ENCODE assay signal across 8 cellular contexts in genomic region chr18:7116001-7116831, GRCh38. TPM values are rescaled to one million over a fixed set of nuclear protein-coding genes. Genes with fewer than 3 reads are reported as not detected.
DNase-seq lines count a peak whose midpoint lies in the region; ATAC-seq and TF ChIP-seq lines count a peak whose summit lies in the region.
"Had no signal": no experiment of that assay in that cellular context is flagged by ENCODE, and none has a peak within 500 bp of the region (broad histone marks: within the 10 kb centered on the region; RNA-seq: fewer than 3 reads in every experiment).

No MANE protein-coding gene starts in this region.

- CTCF ChIA-PET in HEK293T (lab: Yijun Ruan, JAX) (no interaction called here), SK-N-SH (lab: Yijun Ruan, JAX) (interaction anchor here (0.7 to 1.0 kb wide), 3 partner anchors 11 to 61 kb away, joined by 3 read pairs; no protein-coding TSS in a partner anchor)

- H3K36me3 ChIP-seq in SK-N-SH (replicated peaks in 1 of 2; ENCODE audit: control insufficient read depth in 1 of 2, insufficient read depth in 2 of 2, low read length in 1 of 2) (no peaks in the 10 kb centered on the region), smooth muscle cell (ENCODE audit: low read depth) (no peaks in the 10 kb centered on the region)
- H3K36me3 ChIP-seq: neutrophil had no signal

- H3K4me2 ChIP-seq in SK-N-SH: peak overlapping the region; percentile 54
- H3K4me2 ChIP-seq in smooth muscle cell: peak overlapping the region; percentile 97

- H3K4me1 ChIP-seq in SK-N-SH (ENCODE audit: control insufficient read depth in 1 of 2, insufficient read depth in 2 of 2, low read depth in 1 of 2, low read length in 1 of 2) (peaks cover 0 to 10% of the 10 kb centered on the region in 2 experiments; a peak in 1 of 4 replicates), smooth muscle cell (ENCODE audit: low read depth) (peaks cover 7% of the 10 kb centered on the region)

- H2AFZ ChIP-seq in SK-N-SH (ENCODE audit: low read depth) (no peak overlapping the region), smooth muscle cell (ENCODE audit: low read depth) (peak overlapping the region; percentile 73)

- peaks cover 15% of the 10 kb centered on the region for H3K27me3 ChIP-seq in SK-N-SH (ENCODE audit: insufficient read depth)
- H3K27me3 ChIP-seq in smooth muscle cell (ENCODE audit: low read depth): peaks cover 3% of the 10 kb centered on the region

- H3K4me3 ChIP-seq in SK-N-SH (ENCODE audit: low read depth in 2 of 2, low read length in 1 of 2) (peak overlapping the region in 1 of 2 experiments; percentile 49; a peak in 2 of 4 replicates), iPS-18c (ENCODE audit: insufficient read depth, low read depth, low read length) (peak overlapping the region; percentile 77), smooth muscle cell (peak overlapping the region; percentile 66)

- POLR2A ChIA-PET in HEK293T (lab: Yijun Ruan, JAX): no interaction called here
- POLR2A ChIA-PET in SK-N-SH (lab: Yijun Ruan, JAX): no interaction called here

- DNase-seq in HEK293T (ENCODE audit: extremely low spot score) (peak; percentile 15), SK-N-SH (peak; percentile 45), smooth muscle cell (lab: John Stamatoyannopoulos, UW; ENCODE audit: unreplicated experiment) (no peak), GM19238 (ENCODE audit: insufficient read length, low spot score) (no peak)

- no peak for TF ChIP-seq CTCF in SK-N-SH (IDR thresholded peaks at IDR 0.05)
- no peak for TF ChIP-seq CTCF in smooth muscle cell (IDR thresholded peaks at IDR 0.05; ENCODE audit: borderline replicate concordance, insufficient read depth, poor library complexity, severe bottlenecking)

- WGBS in SK-N-SH (ENCODE audit: low lambda C conversion rate): 10% methylated on average over 24 of the region's 25 CpGs
- 14% methylated on average over 25 of the region's 25 CpGs for WGBS in smooth muscle cell (ENCODE audit: low lambda C conversion rate)

- H4K20me1 ChIP-seq in SK-N-SH (ENCODE audit: insufficient read depth): no peaks in the 10 kb centered on the region
- no peaks in the 10 kb centered on the region for H4K20me1 ChIP-seq in smooth muscle cell (ENCODE audit: low read depth)

- H3F3A ChIP-seq in SK-N-SH (replicated peaks; ENCODE audit: insufficient read depth): no peaks in the 10 kb centered on the region
- H3F3A ChIP-seq in smooth muscle cell (ENCODE audit: low read depth): peaks cover 12% of the 10 kb centered on the region

- H3K79me2 ChIP-seq in SK-N-SH (ENCODE audit: insufficient read depth): no peaks in the 10 kb centered on the region
- H3K79me2 ChIP-seq in smooth muscle cell (ENCODE audit: low read depth): no peaks in the 10 kb centered on the region

- H3K27ac ChIP-seq in SK-N-SH (ENCODE audit: low read depth in 2 of 2, low read length in 1 of 2) (no peak overlapping the region), smooth muscle cell (ENCODE audit: low read depth) (no peak overlapping the region)
- H3K27ac ChIP-seq: neutrophil had no signal

- TF ChIP-seq RAD21 in SK-N-SH (IDR thresholded peaks at IDR 0.05; ENCODE audit: low read length): no peak

- H3K9me3 ChIP-seq in SK-N-SH: no peaks in the 10 kb centered on the region
- H3K9me3 ChIP-seq in iPS-18c (ENCODE audit: control insufficient read depth, insufficient read depth, low read length): no peaks in the 10 kb centered on the region
- no peaks in the 10 kb centered on the region for H3K9me3 ChIP-seq in smooth muscle cell (replicated peaks; ENCODE audit: low read depth)
- H3K9me3 ChIP-seq: neutrophil had no signal

- H3K9ac ChIP-seq in SK-N-SH (no peak overlapping the region), smooth muscle cell (ENCODE audit: low read depth) (no peak overlapping the region)

- H3K9me2 ChIP-seq in SK-N-SH: no peaks in the 10 kb centered on the region

- ATAC-seq in GM18867 (IDR thresholded peaks at IDR 0.05; ENCODE audit: unreplicated experiment) (no peak), HG02759 (IDR thresholded peaks at IDR 0.05; ENCODE audit: unreplicated experiment) (no peak)

- no peak for TF ChIP-seq EP300 in SK-N-SH (IDR thresholded peaks at IDR 0.05; ENCODE audit: borderline replicate concordance in 1 of 2, low read depth in 1 of 2, low read length in 1 of 2)

TF ChIP-seq in HEK293T, 16 proteins besides CTCF, POLR2A, EP300 and RAD21:
- peak; percentile 57; the same call in 1 of the 2 replicates for TF ChIP-seq L3MBTL2 (conservative IDR thresholded peaks at IDR 0.05)
- TF ChIP-seq HDGF (IDR thresholded peaks at IDR 0.05; ENCODE audit: borderline replicate concordance): no peak
- no peak for TF ChIP-seq SP1 (IDR thresholded peaks at IDR 0.05)
- no peak for TF ChIP-seq PKNOX1 (IDR thresholded peaks at IDR 0.05)
- no peak for TF ChIP-seq TARDBP (IDR thresholded peaks at IDR 0.05)
TF ChIP-seq in HEK293T: peak in this region for 1.

TF ChIP-seq in SK-N-SH, 30 proteins besides CTCF, POLR2A, EP300 and RAD21:
- no peak for TF ChIP-seq GATA2 (CRISPR knock-in tag; IDR thresholded peaks at IDR 0.05)
- TF ChIP-seq USF1 (IDR thresholded peaks at IDR 0.05; ENCODE audit: borderline replicate concordance, low read depth): no peak
- no peak for TF ChIP-seq MAX (IDR thresholded peaks at IDR 0.05; ENCODE audit: low read depth)
- TF ChIP-seq MEF2A (IDR thresholded peaks at IDR 0.05; ENCODE audit: borderline replicate concordance, low read depth): no peak
- TF ChIP-seq USF2 (IDR thresholded peaks at IDR 0.05; ENCODE audit: borderline replicate concordance, low read depth, low read length): no peak
- no peak for TF ChIP-seq EZH2phosphoT487 (IDR thresholded peaks at IDR 0.05; ENCODE audit: borderline replicate concordance, low read depth)
- TF ChIP-seq TCF12 (IDR thresholded peaks at IDR 0.05): no peak
- TF ChIP-seq SIN3A (IDR thresholded peaks at IDR 0.05; ENCODE audit: borderline replicate concordance, low read depth, low read length): no peak

RNA-seq across cellular contexts. Expression of gene LAMA1, which starts 1.4 kb away (rescaled TPM):
- polyA plus RNA-seq in SK-N-SH (2012; rRNA removed) (0.07 and 0.11 TPM in 2 replicates), smooth muscle cell (6.7 and 8.5 TPM in 2 replicates)
- polyA plus RNA-seq in SK-N-SH (2012; cell fraction: cytosol; rRNA removed): 0.13 and 0.24 TPM in 2 replicates
- polyA plus RNA-seq in SK-N-SH (2012; cell fraction: nucleus; rRNA removed): 0.24 and 0.38 TPM in 2 replicates
- 9.7 and 12.5 TPM in 2 replicates for total RNA-seq in smooth muscle cell

Comparison
In these comparisons a context has a peak if more than half of its experiments do, and no peak if none do; other contexts are left out.
1. DNase-seq: peak in HEK293T (single experiment) and SK-N-SH (single experiment); none in smooth muscle cell (single experiment) and GM19238 (single experiment).